In the genomic region with DNA sequence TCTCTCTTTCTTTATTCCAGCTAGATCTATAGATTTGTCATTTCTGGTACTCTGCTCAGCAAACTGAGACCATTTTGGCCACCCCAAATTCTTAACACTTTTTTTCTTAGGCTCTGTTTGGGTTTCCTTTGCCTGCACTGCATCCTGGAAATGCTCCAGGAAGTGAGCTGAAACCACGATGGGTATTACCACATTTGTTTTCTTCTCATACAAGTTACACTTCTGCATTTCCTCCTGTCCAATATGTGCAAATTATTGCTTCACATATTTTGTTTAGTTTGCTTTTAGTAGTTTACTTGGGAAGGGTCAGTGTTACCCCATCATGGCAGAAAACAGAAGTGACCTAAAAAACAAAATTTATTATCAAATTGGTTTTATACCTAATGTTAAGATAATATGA, we compare ENCODE assay signal across 18 cellular contexts.
"Had no signal": no experiment of that assay in that cellular context is flagged by ENCODE, and none has a peak within 500 bp of the region (broad histone marks: within the 10 kb centered on the region; RNA-seq: fewer than 3 reads in every experiment).

No MANE protein-coding gene starts in this region.

- ATAC-seq: activated CD4-positive, CD25-positive, alpha-beta regulatory T cell treated with anti-CD3 and anti-CD28 coated beads, Interleukin-2, amount 50 U/mL, for 24 hours; activated naive CD8-positive, alpha-beta T cell treated with anti-CD3 and anti-CD28 coated beads, Interleukin-2, amount 50 U/mL, for 24 hours; activated T-cell treated with anti-CD3 and anti-CD28 coated beads, Interleukin-2, amount 50 U/mL, for 72 hours; left lung; naive thymus-derived CD4-positive, alpha-beta T cell; stimulated activated naive CD8-positive, alpha-beta T cell treated with anti-CD3 and anti-CD28 coated beads, Interleukin-15, Interleukin-2, amounts not matched to agents 100 U/mL and 50 U/mL, for 24 hours; upper lobe of right lung had no signal

- DNase-seq: activated CD4-positive, alpha-beta memory T cell treated with anti-CD3 and anti-CD28 coated beads, Interleukin-2, amount 10 ng/mL, durations not matched to agents 7 days and 5 days; activated CD4-positive, alpha-beta T cell treated with anti-CD3 and anti-CD28 coated beads, Interleukin-2, amount 10 ng/mL, durations not matched to agents 24 days and 14 days; activated effector memory CD4-positive, alpha-beta T cell treated with Interleukin-2 at 50 U/mL for 16 hours; activated naive CD4-positive, alpha-beta T cell treated with anti-CD3 and anti-CD28 coated beads, Interleukin-2, amount 50 U/mL, for 16 hours; activated naive CD8-positive, alpha-beta T cell treated with anti-CD3 and anti-CD28 coated beads, Interleukin-2, amount 50 U/mL, for 24 hours; activated T-cell treated with anti-CD3 and anti-CD28 coated beads, Interleukin-2, amount 50 U/mL, for 72 hours; effector CD4-positive, alpha-beta T cell; kidney; left lung; naive thymus-derived CD4-positive, alpha-beta T cell; occipital lobe; stimulated activated CD4-positive, alpha-beta T cell treated with anti-CD3 and anti-CD28 coated beads, Interleukin-12 subunit alpha, Interleukin-12 subunit beta, amount 100 ng/mL, for 4 hours; stimulated activated CD4-positive, alpha-beta T cell treated with anti-CD3 and anti-CD28 coated beads, Interleukin-4, amount 100 ng/mL, for 4 hours; stimulated activated naive CD8-positive, alpha-beta T cell treated with anti-CD3 and anti-CD28 coated beads, Interleukin-15, Interleukin-2, amounts not matched to agents 100 U/mL and 50 U/mL, for 24 hours; upper lobe of right lung had no signal

- H3K9me3 ChIP-seq: upper lobe of right lung had no signal

- H3K36me3 ChIP-seq: left lung, upper lobe of right lung had no signal

- H3K4me1 ChIP-seq: left lung, upper lobe of right lung had no signal

- H3K27ac ChIP-seq: left lung, upper lobe of right lung, VCaP had no signal

- H3K4me3 ChIP-seq: left lung, lung, upper lobe of right lung had no signal

- H3K27me3 ChIP-seq: left lung, upper lobe of right lung had no signal
